ENCODE assay signal across 8 cellular contexts in genomic region chr2:23381084-23381483, GRCh38. TPM values are rescaled to one million over a fixed set of nuclear protein-coding genes. Genes with fewer than 3 reads are reported as not detected.
DNase-seq lines count a peak whose midpoint lies in the region; ATAC-seq and TF ChIP-seq lines count a peak whose summit lies in the region.

No MANE protein-coding gene starts in this region.

- POLR2A ChIA-PET in MCF 10A (lab: Yijun Ruan, JAX), result interaction anchor here (0.7 to 1.2 kb wide), 3 partner anchors 12 to 328 kb away, joined by 3 read pairs; no protein-coding TSS in a partner anchor

- H3K27ac ChIP-seq in parathyroid adenoma, result no peak overlapping the region

- BruUV-seq in MCF 10A (replicated peaks; lab: Mats Ljungman, UMichigan), result TSS peak; percentile 22

- peak overlapping the region; percentile 98 for H3K27ac Mint-ChIP-seq in MCF 10A (ENCODE audit: low read depth, unreplicated experiment)
- no peak overlapping the region for H3K27ac Mint-ChIP-seq in activated T-helper 2 cell treated with anti-CD3 and anti-CD28 coated beads, Interferon-gamma antibody, Interleukin-2, Interleukin-4, amounts not matched to agents 10 μg/mL and 5 μg/mL and 100 μg/mL, durations not matched to agents 14 hours and 24 hours and 36 hours

- intact Hi-C loops in MCF 10A (cut with micrococcal nuclease), result loop anchor here (10.0 kb wide), 3 partner anchors 104 to 384 kb away; no protein-coding TSS in a partner anchor
- intact Hi-C loops in activated T-helper 2 cell treated with anti-CD3 and anti-CD28 coated beads, Interferon-gamma antibody, Interleukin-2, Interleukin-4, amounts not matched to agents 10 μg/mL and 5 μg/mL and 100 μg/mL, durations not matched to agents 14 hours and 24 hours and 36 hours (cut with micrococcal nuclease), result no loop called here

- CTCF ChIA-PET in MCF 10A (lab: Yijun Ruan, JAX), result interaction anchor here (0.6 to 0.7 kb wide), 4 partner anchors 21 to 1022 kb away, joined by 3 to 4 read pairs (median 3); no protein-coding TSS in a partner anchor

- peak overlapping the region; percentile 19 for H2AFZ ChIP-seq in parathyroid adenoma

- H3K4me3 Mint-ChIP-seq in MCF 10A (ENCODE audit: unreplicated experiment), result peak overlapping the region; percentile 73
- H3K4me3 Mint-ChIP-seq in activated T-helper 2 cell treated with anti-CD3 and anti-CD28 coated beads, Interferon-gamma antibody, Interleukin-2, Interleukin-4, amounts not matched to agents 10 μg/mL and 5 μg/mL and 100 μg/mL, durations not matched to agents 14 hours and 24 hours and 36 hours (ENCODE audit: low read depth), result no peak overlapping the region

- H3K79me2 ChIP-seq in parathyroid adenoma, result no peaks in the 10 kb centered on the region

- H3K9me3 Mint-ChIP-seq in MCF 10A (ENCODE audit: unreplicated experiment), result no peaks in the 10 kb centered on the region
- no peaks in the 10 kb centered on the region for H3K9me3 Mint-ChIP-seq in activated T-helper 2 cell treated with anti-CD3 and anti-CD28 coated beads, Interferon-gamma antibody, Interleukin-2, Interleukin-4, amounts not matched to agents 10 μg/mL and 5 μg/mL and 100 μg/mL, durations not matched to agents 14 hours and 24 hours and 36 hours

- no peaks in the 10 kb centered on the region for H3K36me3 ChIP-seq in parathyroid adenoma (ENCODE audit: control insufficient read depth, insufficient read depth, low read length)

- H3K9ac ChIP-seq in parathyroid adenoma, result no peak overlapping the region

- H3K36me3 Mint-ChIP-seq in MCF 10A (ENCODE audit: insufficient read depth, unreplicated experiment), result no peaks in the 10 kb centered on the region
- no peaks in the 10 kb centered on the region for H3K36me3 Mint-ChIP-seq in activated T-helper 2 cell treated with anti-CD3 and anti-CD28 coated beads, Interferon-gamma antibody, Interleukin-2, Interleukin-4, amounts not matched to agents 10 μg/mL and 5 μg/mL and 100 μg/mL, durations not matched to agents 14 hours and 24 hours and 36 hours (ENCODE audit: low read depth)

- peaks cover 49% of the 10 kb centered on the region for H3K4me1 Mint-ChIP-seq in MCF 10A (ENCODE audit: insufficient read depth, unreplicated experiment)
- H3K4me1 Mint-ChIP-seq in activated T-helper 2 cell treated with anti-CD3 and anti-CD28 coated beads, Interferon-gamma antibody, Interleukin-2, Interleukin-4, amounts not matched to agents 10 μg/mL and 5 μg/mL and 100 μg/mL, durations not matched to agents 14 hours and 24 hours and 36 hours (ENCODE audit: low read depth), result peaks cover 15% of the 10 kb centered on the region

- ATAC-seq in GM21515 (IDR thresholded peaks at IDR 0.05; ENCODE audit: unreplicated experiment), result no peak

- no peaks in the 10 kb centered on the region for H3K9me3 ChIP-seq in parathyroid adenoma (ENCODE audit: control insufficient read depth, low read length)

- no peak for TF ChIP-seq CTCF in MCF 10A (IDR thresholded peaks at IDR 0.05; ENCODE audit: unreplicated experiment)
- no peak for TF ChIP-seq CTCF in parathyroid adenoma (IDR thresholded peaks at IDR 0.05)
- no peak for TF ChIP-seq CTCF in GM10266 (IDR thresholded peaks at IDR 0.05; ENCODE audit: control insufficient read depth, insufficient read depth, low read depth, missing control alignments)

- H3K4me3 ChIP-seq in parathyroid adenoma (ENCODE audit: low read depth, low read length), result peak overlapping the region; percentile 57

- H3K27me3 ChIP-seq in parathyroid adenoma (ENCODE audit: control insufficient read depth, insufficient read depth, low read length), result no peaks in the 10 kb centered on the region

- H3K4me2 ChIP-seq in parathyroid adenoma (ENCODE audit: low read length), result peak overlapping the region; percentile 60

- peak; percentile 31 for DNase-seq in AG08395 (ENCODE audit: low spot score)
- peak; percentile 73 for DNase-seq in H4 (ENCODE audit: low spot score)
- DNase-seq in NCI-H748 treated with DMSO at 0.1 percent for 48 hours (lab: John Stamatoyannopoulos, UW), result peak; percentile 6
- peak; percentile 97 for DNase-seq in MCF 10A (ENCODE audit: unreplicated experiment)
- no peak for DNase-seq in activated T-helper 2 cell treated with anti-CD3 and anti-CD28 coated beads, Interferon-gamma antibody, Interleukin-2, Interleukin-4, amounts not matched to agents 10 μg/mL and 5 μg/mL and 100 μg/mL, durations not matched to agents 14 hours and 24 hours and 36 hours (ENCODE audit: low spot score)
- DNase-seq in GM10266 (ENCODE audit: extremely low spot score), result no peak

- H3K4me1 ChIP-seq in parathyroid adenoma, result peaks cover 9% of the 10 kb centered on the region

- H3K27me3 Mint-ChIP-seq in MCF 10A (ENCODE audit: insufficient read depth, unreplicated experiment), result no peaks in the 10 kb centered on the region
- H3K27me3 Mint-ChIP-seq in activated T-helper 2 cell treated with anti-CD3 and anti-CD28 coated beads, Interferon-gamma antibody, Interleukin-2, Interleukin-4, amounts not matched to agents 10 μg/mL and 5 μg/mL and 100 μg/mL, durations not matched to agents 14 hours and 24 hours and 36 hours (ENCODE audit: low read depth), result peaks cover 53% of the 10 kb centered on the region

RNA-seq across cellular contexts. Expression of gene KLHL29, which starts 3.9 kb away (rescaled TPM):
- 1.8 and 2.1 TPM in 2 replicates for total RNA-seq in H4 (2014; rRNA removed; shearing (Covaris generic))
- 36.3 and 43.1 TPM in 2 replicates for total RNA-seq in MCF 10A (2022)
- 3.0 and 3.4 TPM in 2 replicates for total RNA-seq in activated T-helper 2 cell treated with anti-CD3 and anti-CD28 coated beads, Interferon-gamma antibody, Interleukin-2, Interleukin-4, amounts not matched to agents 10 μg/mL and 5 μg/mL and 100 μg/mL, durations not matched to agents 14 hours and 24 hours and 36 hours

Comparison
In these comparisons a context has a peak if more than half of its experiments do, and no peak if none do; other contexts are left out.
1. DNase-seq: peak in AG08395 (single experiment), H4 (single experiment), NCI-H748 treated with DMSO at 0.1 percent for 48 hours (single experiment) and MCF 10A (single experiment); none in activated T-helper 2 cell treated with anti-CD3 and anti-CD28 coated beads, Interferon-gamma antibody, Interleukin-2, Interleukin-4, amounts not matched to agents 10 μg/mL and 5 μg/mL and 100 μg/mL, durations not matched to agents 14 hours and 24 hours and 36 hours (single experiment) and GM10266 (single experiment).